Comparison of ENCODE assay signal across 25 cellular contexts in genomic region chr18:68956650-68957049, GRCh38.
"Had no signal": no experiment of that assay in that cellular context is flagged by ENCODE, and none has a peak within 500 bp of the region (broad histone marks: within the 10 kb centered on the region; RNA-seq: fewer than 3 reads in every experiment).

No MANE protein-coding gene starts in this region.

- H3K4me3 ChIP-seq: neural progenitor cell, ovary, psoas muscle, right lobe of liver, sigmoid colon, stomach, thoracic aorta, thyroid gland, tibial nerve, upper lobe of left lung, uterus had no signal

- ATAC-seq: natural killer cell; psoas muscle; right cardiac atrium; right lobe of liver; stimulated activated effector memory CD8-positive, alpha-beta T cell treated with anti-CD3 and anti-CD28 coated beads, Interleukin-12 subunit alpha, Interleukin-12 subunit beta, amount 100 ng/mL, for 72 hours; stimulated activated naive B cell treated with anti-CD40 and anti-IgM and Interleukin-4, amounts not matched to agents 10 μg/mL and 1 μg/mL and 100 μg/mL, for 72 hours had no signal

- H3K79me2 ChIP-seq: parathyroid adenoma had no signal

- H3K4me1 ChIP-seq: neural progenitor cell, parathyroid adenoma, psoas muscle, right lobe of liver, sigmoid colon, stomach, thyroid gland, tibial nerve, upper lobe of left lung, uterus had no signal

- DNase-seq: natural killer cell; occipital lobe; ovary; posterior cingulate gyrus; psoas muscle; right cardiac atrium; right lobe of liver; sigmoid colon; small intestine; stimulated activated CD4-positive, alpha-beta T cell treated with anti-CD3 and anti-CD28 coated beads, Interleukin-15, amount 100 ng/mL, for 24 hours; stimulated activated CD4-positive, alpha-beta T cell treated with anti-CD3 and anti-CD28 coated beads, Interleukin-2, amount 100 ng/mL, for 24 hours; stimulated activated CD4-positive, alpha-beta T cell treated with anti-CD3 and anti-CD28 coated beads, Interleukin-2, amount 100 ng/mL, for 48 hours; stimulated activated CD4-positive, alpha-beta T cell treated with anti-CD3 and anti-CD28 coated beads, Interleukin-4, amount 100 ng/mL, for 24 hours; stimulated activated naive B cell treated with anti-CD40 and anti-IgM and Interleukin-4, amounts not matched to agents 10 μg/mL and 1 μg/mL and 100 μg/mL, for 72 hours; stimulated activated naive CD4-positive, alpha-beta T cell treated with Interleukin-2 at 50 U/mL for 16 hours; stomach; thyroid gland; trophoblast cell; upper lobe of left lung; uterus had no signal

- H3K4me2 ChIP-seq: neural progenitor cell had no signal

- H3K9me3 ChIP-seq: ovary, psoas muscle, right lobe of liver, sigmoid colon, thoracic aorta, thyroid gland, tibial nerve, upper lobe of left lung, uterus had no signal

- H2AFZ ChIP-seq: neural progenitor cell, parathyroid adenoma had no signal

- H3K27me3 ChIP-seq: neural progenitor cell, ovary, right lobe of liver, sigmoid colon, stomach, thyroid gland, tibial nerve, upper lobe of left lung, uterus had no signal

- H3K27ac ChIP-seq: neural progenitor cell, ovary, parathyroid adenoma, psoas muscle, right lobe of liver, sigmoid colon, stomach, thoracic aorta, thyroid gland, tibial nerve, upper lobe of left lung, uterus had no signal

- H3K36me3 ChIP-seq: neural progenitor cell, ovary, right lobe of liver, sigmoid colon, stomach, thoracic aorta, thyroid gland, tibial nerve, upper lobe of left lung, uterus had no signal

- H3K9ac ChIP-seq: neural progenitor cell, parathyroid adenoma had no signal
